1 cellular context compared by ENCODE assay signal in genomic region chr17:79839363-79840203, GRCh38.
TF ChIP-seq lines count a peak whose summit lies in the region.

Gene CBX4 (minus strand): TSS chr17:79839440. CDS start chr17:79839251, 189 bp downstream.

TF ChIP-seq in H1, 55 proteins besides CTCF, POLR2A, EP300 and RAD21 (continued from another document):
- no peak for TF ChIP-seq CHD7 (IDR thresholded peaks at IDR 0.05; ENCODE audit: insufficient replicate concordance, low read length)
- TF ChIP-seq POLR2AphosphoS5 (IDR thresholded peaks at IDR 0.05; ENCODE audit: low read depth, low read length): no peak
- TF ChIP-seq ASH2L (IDR thresholded peaks at IDR 0.05; ENCODE audit: low read length): peak; percentile 39
- TF ChIP-seq GABPA (IDR thresholded peaks at IDR 0.05; ENCODE audit: borderline replicate concordance, insufficient read depth, low read length): no peak; the same call in 1 of the 2 replicates
- no peak for TF ChIP-seq TEAD4 (IDR thresholded peaks at IDR 0.05; ENCODE audit: low read depth, low read length)
- TF ChIP-seq CHD1 (IDR thresholded peaks at IDR 0.05; ENCODE audit: low read depth, low read length): no peak
- TF ChIP-seq BACH1 (IDR thresholded peaks at IDR 0.05; ENCODE audit: low read length): no peak
- peak; percentile 50; the same call in 1 of the 2 replicates for TF ChIP-seq JUND (IDR thresholded peaks at IDR 0.05; ENCODE audit: low read length)
- peak; percentile 91 for TF ChIP-seq TAF7 (optimal IDR thresholded peaks at IDR 0.05; ENCODE audit: borderline replicate concordance, low read depth, low read length)
- no peak for TF ChIP-seq CBX8 (IDR thresholded peaks at IDR 0.05; ENCODE audit: borderline replicate concordance, low read depth, low read length)
- no peak for TF ChIP-seq FOSL1 (IDR thresholded peaks at IDR 0.05; ENCODE audit: insufficient read depth, low read depth, low read length)
- TF ChIP-seq KDM4A (IDR thresholded peaks at IDR 0.05; ENCODE audit: low read depth, low read length, severe bottlenecking): peak; percentile 30
- no peak for TF ChIP-seq NRF1 (IDR thresholded peaks at IDR 0.05; ENCODE audit: low read depth, low read length)
- no peak for TF ChIP-seq RNF2 (IDR thresholded peaks at IDR 0.05; ENCODE audit: borderline replicate concordance, low read depth, low read length, missing control alignments, poor library complexity, severe bottlenecking)
- no peak for TF ChIP-seq EGR1 (IDR thresholded peaks at IDR 0.05; ENCODE audit: borderline replicate concordance, low read depth, low read length)
- TF ChIP-seq E2F6 (IDR thresholded peaks at IDR 0.05): no peak; the same call in none of the 2 replicates
- no peak for TF ChIP-seq SIN3A (conservative IDR thresholded peaks at IDR 0.05 in 1 of 2, IDR thresholded peaks at IDR 0.05 in 1 of 2; ENCODE audit: low read depth in 1 of 2, low read length in 2 of 2)
- TF ChIP-seq TCF12 (IDR thresholded peaks at IDR 0.05; ENCODE audit: low read depth, low read length): no peak
- no peak; the same call in 1 of the 2 replicates for TF ChIP-seq RBBP5 (IDR thresholded peaks at IDR 0.05; ENCODE audit: borderline replicate concordance, low read depth, low read length)
- no peak for TF ChIP-seq MAFK (IDR thresholded peaks at IDR 0.05; ENCODE audit: low read depth, low read length)
- no peak for TF ChIP-seq SAP30 (IDR thresholded peaks at IDR 0.05; ENCODE audit: insufficient read depth, insufficient replicate concordance, low read length)
- TF ChIP-seq TBP (IDR thresholded peaks at IDR 0.05; ENCODE audit: low read depth, low read length): peak; percentile 88; the same call in 1 of the 2 replicates
- no peak for TF ChIP-seq GTF2F1 (IDR thresholded peaks at IDR 0.05; ENCODE audit: borderline replicate concordance, low read depth, low read length)
- no peak for TF ChIP-seq SRF (IDR thresholded peaks at IDR 0.05; ENCODE audit: low read depth, low read length)
- peak; percentile 92 for TF ChIP-seq CEBPB (IDR thresholded peaks at IDR 0.05; ENCODE audit: low read depth, low read length)
- TF ChIP-seq RXRA (IDR thresholded peaks at IDR 0.05; ENCODE audit: insufficient read depth, low read depth, low read length): no peak
- peak in 1 of 2 experiments; percentile 81; a peak in 1 of 4 replicates for TF ChIP-seq HDAC2 (IDR thresholded peaks at IDR 0.05; ENCODE audit: borderline replicate concordance in 1 of 2, low read depth in 2 of 2, low read length in 2 of 2)
- TF ChIP-seq BCL11A (IDR thresholded peaks at IDR 0.05; ENCODE audit: low read depth in 2 of 2, low read length in 2 of 2): no peak
- no peak for TF ChIP-seq SUZ12 (IDR thresholded peaks at IDR 0.05; ENCODE audit: low read length)
- no peak for TF ChIP-seq POU5F1 (IDR thresholded peaks at IDR 0.05; ENCODE audit: low read depth, low read length)
- peak; percentile 93 for TF ChIP-seq TAF1 (IDR thresholded peaks at IDR 0.05; ENCODE audit: low read depth, low read length)
- no peak for TF ChIP-seq BRCA1 (IDR thresholded peaks at IDR 0.05; ENCODE audit: low read depth, low read length)
- TF ChIP-seq YY1 (IDR thresholded peaks at IDR 0.05; ENCODE audit: low read depth, low read length): no peak; the same call in 1 of the 2 replicates
- peak; percentile 67 for TF ChIP-seq CREB1 (IDR thresholded peaks at IDR 0.05)
- no peak for TF ChIP-seq USF2 (IDR thresholded peaks at IDR 0.05; ENCODE audit: low read length)
- no peak for TF ChIP-seq RFX5 (IDR thresholded peaks at IDR 0.05; ENCODE audit: borderline replicate concordance, low read depth, low read length)
- TF ChIP-seq CBX5 (IDR thresholded peaks at IDR 0.05; ENCODE audit: low read depth, low read length): no peak
- TF ChIP-seq ATF2 (IDR thresholded peaks at IDR 0.05; ENCODE audit: low read length): 0 out of 2 replicates have a peak, but pooled peaks have one; percentile 26
- no peak for TF ChIP-seq SP4 (IDR thresholded peaks at IDR 0.05; ENCODE audit: low read length)
- no peak for TF ChIP-seq CTBP2 (IDR thresholded peaks at IDR 0.05; ENCODE audit: borderline replicate concordance, insufficient read depth, insufficient read length, low read length)
- no peak for TF ChIP-seq CHD2 (IDR thresholded peaks at IDR 0.05; ENCODE audit: low read length)
- no peak for TF ChIP-seq SP2 (IDR thresholded peaks at IDR 0.05; ENCODE audit: low read length)
- TF ChIP-seq SIX5 (IDR thresholded peaks at IDR 0.05; ENCODE audit: low read depth, low read length): no peak
- TF ChIP-seq NANOG (IDR thresholded peaks at IDR 0.05; ENCODE audit: insufficient read depth, low read depth, low read length, poor library complexity, severe bottlenecking): no peak
- TF ChIP-seq MAX (IDR thresholded peaks at IDR 0.05): 0 out of 2 replicates have a peak, but pooled peaks have one; percentile 1
- no peak for TF ChIP-seq ZNF274 (IDR thresholded peaks at IDR 0.05; ENCODE audit: borderline replicate concordance, extremely low read depth, low read length)
- no peak for TF ChIP-seq EZH2 (IDR thresholded peaks at IDR 0.05; ENCODE audit: low read depth, low read length, severe bottlenecking)
- no peak for TF ChIP-seq KDM5A (IDR thresholded peaks at IDR 0.05; ENCODE audit: low read length)
